Comparison of ENCODE assay signal across 11 cellular contexts in genomic region chr13:73998631-73999030, GRCh38.
DNase-seq lines count a peak whose midpoint lies in the region; ATAC-seq lines count a peak whose summit lies in the region.
"Had no signal": no experiment of that assay in that cellular context is flagged by ENCODE, and none has a peak within 500 bp of the region (broad histone marks: within the 10 kb centered on the region; RNA-seq: fewer than 3 reads in every experiment).

No MANE protein-coding gene starts in this region.

- peaks cover 39% of the 10 kb centered on the region for H3K4me1 Mint-ChIP-seq in activated T-cell treated with anti-CD3 and anti-CD28 coated beads, Interleukin-2, amount 50 U/mL, for 72 hours (ENCODE audit: low read depth)
- peaks cover 24 to 51% of the 10 kb centered on the region in 2 donors for H3K4me1 Mint-ChIP-seq in stimulated activated naive B cell treated with anti-CD40 and anti-IgM and Interleukin-4, amounts not matched to agents 10 μg/mL and 1 μg/mL and 100 μg/mL, for 72 hours

- no peak for DNase-seq in activated T-cell treated with anti-CD3 and anti-CD28 coated beads, Interleukin-2, amount 50 U/mL, for 72 hours
- DNase-seq in activated T-cell treated with anti-CD3 and anti-CD28 coated beads for 4 hours (no peak), GM03348 (ENCODE audit: low spot score) (no peak), midbrain (lab: John Stamatoyannopoulos, UW) (no peak)
- DNase-seq in stimulated activated naive B cell treated with anti-CD40 and anti-IgM and Interleukin-4, amounts not matched to agents 10 μg/mL and 1 μg/mL and 100 μg/mL, for 72 hours, result no peak
- DNase-seq in stimulated activated naive CD4-positive, alpha-beta T cell treated with Interleukin-2 at 50 U/mL for 16 hours (lab: John Stamatoyannopoulos, UW), result no peak
- DNase-seq: effector CD8-positive, alpha-beta T cell; ovary; SW 1271 had no signal

- peak overlapping the region; percentile 61 for H3K27ac Mint-ChIP-seq in activated T-cell treated with anti-CD3 and anti-CD28 coated beads, Interleukin-2, amount 50 U/mL, for 72 hours
- H3K27ac Mint-ChIP-seq in stimulated activated naive B cell treated with anti-CD40 and anti-IgM and Interleukin-4, amounts not matched to agents 10 μg/mL and 1 μg/mL and 100 μg/mL, for 72 hours, result no peak overlapping the region

- peak overlapping the region in 1 of 2 donors; percentile 40 for H3K4me3 Mint-ChIP-seq in activated T-cell treated with anti-CD3 and anti-CD28 coated beads, Interleukin-2, amount 50 U/mL, for 72 hours
- no peak overlapping the region for H3K4me3 Mint-ChIP-seq in stimulated activated naive B cell treated with anti-CD40 and anti-IgM and Interleukin-4, amounts not matched to agents 10 μg/mL and 1 μg/mL and 100 μg/mL, for 72 hours

- no peaks in the 10 kb centered on the region for H3K9me3 Mint-ChIP-seq in activated T-cell treated with anti-CD3 and anti-CD28 coated beads, Interleukin-2, amount 50 U/mL, for 72 hours
- no peaks in the 10 kb centered on the region for H3K9me3 Mint-ChIP-seq in stimulated activated naive B cell treated with anti-CD40 and anti-IgM and Interleukin-4, amounts not matched to agents 10 μg/mL and 1 μg/mL and 100 μg/mL, for 72 hours

- no peaks in the 10 kb centered on the region for H3K27me3 Mint-ChIP-seq in activated T-cell treated with anti-CD3 and anti-CD28 coated beads, Interleukin-2, amount 50 U/mL, for 72 hours (ENCODE audit: low read depth)
- H3K27me3 Mint-ChIP-seq in stimulated activated naive B cell treated with anti-CD40 and anti-IgM and Interleukin-4, amounts not matched to agents 10 μg/mL and 1 μg/mL and 100 μg/mL, for 72 hours, result no peaks in the 10 kb centered on the region

- peak; percentile 77 to 92 for ATAC-seq in activated T-cell treated with anti-CD3 and anti-CD28 coated beads, Interleukin-2, amount 50 U/mL, for 72 hours (replicated peaks in 1 of 2)
- peak; percentile 75 for ATAC-seq in GM21717 (IDR thresholded peaks at IDR 0.05; ENCODE audit: unreplicated experiment)
- peak; percentile 71 for ATAC-seq in HG03457 (IDR thresholded peaks at IDR 0.05; ENCODE audit: unreplicated experiment)
- ATAC-seq in stimulated activated naive B cell treated with anti-CD40 and anti-IgM and Interleukin-4, amounts not matched to agents 10 μg/mL and 1 μg/mL and 100 μg/mL, for 72 hours (replicated peaks), result peak; percentile 60 to 78

- no peaks in the 10 kb centered on the region for H3K36me3 Mint-ChIP-seq in activated T-cell treated with anti-CD3 and anti-CD28 coated beads, Interleukin-2, amount 50 U/mL, for 72 hours (ENCODE audit: insufficient read depth in 2 of 2)
- peaks cover 0 to 9% of the 10 kb centered on the region in 2 donors for H3K36me3 Mint-ChIP-seq in stimulated activated naive B cell treated with anti-CD40 and anti-IgM and Interleukin-4, amounts not matched to agents 10 μg/mL and 1 μg/mL and 100 μg/mL, for 72 hours
